ENCODE assay signal across 8 cellular contexts in the genomic region with DNA sequence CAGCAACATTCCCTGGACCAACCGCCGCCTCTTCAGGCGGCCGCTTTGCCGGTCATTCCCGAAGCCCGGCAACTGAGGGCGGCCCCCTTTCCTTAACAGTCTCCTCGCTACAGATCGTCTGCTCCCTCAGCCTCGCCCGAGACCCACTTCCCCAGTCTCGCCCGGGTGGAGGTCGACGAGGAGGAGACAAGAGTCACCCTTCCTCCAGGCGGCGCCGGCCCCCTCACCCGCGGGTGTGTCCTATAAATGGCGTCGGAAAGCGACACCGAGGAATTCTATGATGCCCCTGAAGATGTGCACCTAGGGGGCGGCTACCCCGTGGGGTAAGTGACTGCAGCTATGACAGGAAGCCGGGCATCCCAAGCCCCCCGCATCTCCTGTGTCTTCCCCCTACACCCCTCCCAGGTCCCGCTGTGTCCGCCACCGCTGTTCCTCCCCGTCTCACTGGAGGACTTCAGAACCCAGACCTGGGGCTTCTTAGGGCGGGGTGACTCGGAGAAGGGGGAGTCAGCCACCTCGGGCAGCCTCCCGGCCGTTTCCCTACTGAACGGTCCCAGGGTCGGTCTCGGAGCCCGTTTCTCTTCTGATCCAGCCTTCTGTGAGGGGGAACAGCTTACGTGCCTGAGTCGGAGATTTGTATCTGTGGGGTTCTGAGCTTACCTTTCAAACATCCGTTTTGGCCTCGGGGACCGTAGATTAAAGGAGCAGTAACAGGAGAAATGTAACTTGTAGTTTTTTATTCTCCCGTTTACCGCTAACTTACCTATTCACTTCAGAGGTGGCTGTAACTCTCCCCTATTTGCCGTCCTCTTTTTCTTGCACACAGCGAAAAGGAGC. TPM values are rescaled to one million over a fixed set of nuclear protein-coding genes. Genes with fewer than 3 reads are reported as not detected.
DNase-seq lines count a peak whose midpoint lies in the region; ATAC-seq and TF ChIP-seq lines count a peak whose summit lies in the region.

No MANE protein-coding gene starts in this region.

- no peaks in the 10 kb centered on the region for H3K9me3 ChIP-seq in uterus

- no peak for DNase-seq in AG04449 (ENCODE audit: low read depth, low spot score)
- DNase-seq in RKO (ENCODE audit: low spot score): peak; percentile 35
- peak; percentile 58 for DNase-seq in activated naive CD4-positive, alpha-beta T cell treated with Interleukin-2 at 50 U/mL for 16 hours
- peak; percentile 57 for DNase-seq in Right ventricle myocardium superior
- DNase-seq in progenitor cell of endocrine pancreas (ENCODE audit: low spot score, unreplicated experiment): peak; percentile 23
- DNase-seq in uterus: peak in 1 of 2 donors; percentile 27

- peak overlapping the region; percentile 93 to 95 for H3K27ac ChIP-seq in uterus

- intact Hi-C loops in Right ventricle myocardium superior (cut with DNase I): no loop called here
- intact Hi-C loops in uterus (cut with DNase I; ENCODE audit: low total_unique reads): no loop called here

- peak; percentile 29 for ATAC-seq in GM18909 (IDR thresholded peaks at IDR 0.05; ENCODE audit: poor library complexity, unreplicated experiment)
- ATAC-seq in HG03342 (IDR thresholded peaks at IDR 0.05; ENCODE audit: unreplicated experiment): peak; percentile 20
- ATAC-seq in Right ventricle myocardium superior (ENCODE audit: poor library complexity): peak; percentile 55

- no peak for TF ChIP-seq POLR2A in uterus (IDR thresholded peaks at IDR 0.05)

- no peaks in the 10 kb centered on the region for H3K4me1 ChIP-seq in uterus

- H3K36me3 ChIP-seq in uterus: no peaks in the 10 kb centered on the region

- TF ChIP-seq CTCF in AG04449 (IDR thresholded peaks at IDR 0.05; ENCODE audit: insufficient read depth, low read length, missing control alignments): no peak
- peak; percentile 9 for TF ChIP-seq CTCF in progenitor cell of endocrine pancreas (IDR thresholded peaks at IDR 0.05; ENCODE audit: unreplicated experiment)
- no peak for TF ChIP-seq CTCF in uterus (IDR thresholded peaks at IDR 0.05)

- H3K27me3 Mint-ChIP-seq in progenitor cell of endocrine pancreas: no peaks in the 10 kb centered on the region

- H3K36me3 Mint-ChIP-seq in progenitor cell of endocrine pancreas (ENCODE audit: insufficient read depth): no peaks in the 10 kb centered on the region

- H3K27ac Mint-ChIP-seq in progenitor cell of endocrine pancreas: peak overlapping the region; percentile 99

- H3K27me3 ChIP-seq in uterus: no peaks in the 10 kb centered on the region

- H3K4me3 Mint-ChIP-seq in progenitor cell of endocrine pancreas (ENCODE audit: low read depth): peak overlapping the region; percentile 96

- CTCF ChIA-PET in AG04449 (lab: Yijun Ruan, JAX): no interaction called here

- H3K4me3 ChIP-seq in AG04449 (ENCODE audit: low read depth, low read length): peak overlapping the region; percentile 73
- peak overlapping the region; percentile 64 to 69 for H3K4me3 ChIP-seq in uterus

- H3K9me3 Mint-ChIP-seq in progenitor cell of endocrine pancreas (ENCODE audit: low read depth): peaks cover 3% of the 10 kb centered on the region

- POLR2A ChIA-PET in AG04449 (lab: Yijun Ruan, JAX): no interaction called here

- peaks cover 15% of the 10 kb centered on the region for H3K4me1 Mint-ChIP-seq in progenitor cell of endocrine pancreas (ENCODE audit: low read depth)

RNA-seq across cellular contexts. Expression of a gene that starts 0.6 kb away (rescaled TPM):
- total RNA-seq in Right ventricle myocardium superior (12.0 TPM), progenitor cell of endocrine pancreas (10.0 and 11.8 TPM in 2 replicates), uterus (10 to 100 TPM; 11.5 to 26.4 (median 18.4) TPM)
